11 cellular contexts compared by ENCODE assay signal in genomic region chr6:6633898-6634734, GRCh38. TPM values are rescaled to one million over a fixed set of nuclear protein-coding genes. Genes with fewer than 3 reads are reported as not detected.
"Had no signal": no experiment of that assay in that cellular context is flagged by ENCODE, and none has a peak within 500 bp of the region (broad histone marks: within the 10 kb centered on the region; RNA-seq: fewer than 3 reads in every experiment).

No MANE protein-coding gene starts in this region.

- DNase-seq: activated CD4-positive, alpha-beta memory T cell treated with anti-CD3 and anti-CD28 coated beads, Interleukin-2, amount 10 ng/mL, durations not matched to agents 7 days and 5 days; activated CD4-positive, CD25-positive, alpha-beta regulatory T cell treated with anti-CD3 and anti-CD28 coated beads, Interleukin-2, amount 50 U/mL, for 72 hours; adrenal gland; islet precursor cell; naive B cell; pancreas; T-helper 9 cell; thyroid gland had no signal

- H3K4me3 Mint-ChIP-seq: activated CD4-positive, alpha-beta memory T cell treated with anti-CD3 and anti-CD28 coated beads, Interleukin-2, amount 10 ng/mL, durations not matched to agents 7 days and 5 days; naive B cell had no signal

- ATAC-seq: gastroesophageal sphincter, pancreas, sciatic nerve had no signal

- FAIRE-seq: pancreas had no signal

- H3K9me3 ChIP-seq: adrenal gland, gastroesophageal sphincter, pancreas, thyroid gland had no signal

- H3K27me3 ChIP-seq: pancreas, thyroid gland had no signal

- H3K36me3 ChIP-seq: adrenal gland, gastroesophageal sphincter, pancreas, thyroid gland had no signal

- H3K27me3 Mint-ChIP-seq: naive B cell had no signal

- H3K9me3 Mint-ChIP-seq: activated CD4-positive, alpha-beta memory T cell treated with anti-CD3 and anti-CD28 coated beads, Interleukin-2, amount 10 ng/mL, durations not matched to agents 7 days and 5 days had no signal

- H3K27ac Mint-ChIP-seq: activated CD4-positive, alpha-beta memory T cell treated with anti-CD3 and anti-CD28 coated beads, Interleukin-2, amount 10 ng/mL, durations not matched to agents 7 days and 5 days had no signal

- H3K27ac ChIP-seq: adrenal gland, gastroesophageal sphincter, pancreas, thyroid gland had no signal

- H3K4me3 ChIP-seq: adrenal gland, gastroesophageal sphincter, pancreas, thyroid gland had no signal

RNA-seq across cellular contexts. Expression of gene LY86, which starts 45.6 kb away (rescaled TPM):
- total RNA-seq: lung microvascular endothelial cell had no signal
